ENCODE assay signal across 8 cellular contexts in the genomic region with DNA sequence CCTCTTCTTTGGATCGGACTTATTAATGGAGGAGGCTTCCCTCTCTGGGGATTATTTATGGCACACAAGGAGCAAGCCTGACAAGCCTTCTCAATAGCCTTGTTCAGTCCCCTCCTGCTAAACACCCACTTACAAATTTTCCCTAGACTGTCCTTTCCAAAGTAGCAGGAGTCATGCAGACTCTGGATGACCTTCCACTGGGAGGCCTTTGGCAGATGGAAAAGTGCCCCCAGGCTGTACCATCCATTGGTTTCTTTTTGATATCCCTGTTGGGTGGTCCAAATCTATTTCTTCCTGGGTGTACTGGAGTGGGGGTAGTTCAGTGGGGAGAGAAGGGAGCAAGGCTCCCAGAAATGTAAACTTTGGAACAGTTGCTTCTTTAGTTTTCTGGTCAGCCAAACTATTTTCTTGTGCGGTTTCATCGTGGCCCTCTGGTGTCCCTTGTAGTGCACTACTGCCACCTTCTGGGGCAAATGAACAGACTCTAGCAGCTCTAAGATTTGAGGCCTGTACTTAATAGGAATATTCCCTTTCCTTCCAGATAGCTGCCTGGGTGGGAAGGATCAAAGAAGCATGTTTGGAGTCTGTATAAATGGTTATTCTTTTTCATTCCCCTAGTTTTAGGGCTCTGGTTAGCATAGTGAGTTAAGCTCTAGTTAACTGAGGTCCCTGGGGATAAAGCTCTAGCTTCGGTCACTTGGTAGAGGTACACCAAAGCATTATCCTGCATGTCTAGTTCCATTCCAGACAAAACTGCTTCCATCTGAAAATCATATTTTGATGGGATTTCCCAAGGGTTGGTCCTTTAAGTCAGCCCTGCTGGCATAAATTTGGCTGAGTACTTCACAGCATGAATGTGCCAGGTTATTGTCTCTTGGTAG.
DNase-seq lines count a peak whose midpoint lies in the region; ATAC-seq and TF ChIP-seq lines count a peak whose summit lies in the region.

No MANE protein-coding gene starts in this region.

- H3K79me2 ChIP-seq in trophoblast cell (ENCODE audit: control insufficient read depth, insufficient read depth, low read length, poor library complexity) = no peaks in the 10 kb centered on the region

- no peaks in the 10 kb centered on the region for H3K9me3 ChIP-seq in RWPE2 (ENCODE audit: severe bottlenecking)
- H3K9me3 ChIP-seq in trophoblast cell (ENCODE audit: insufficient read depth, low read depth, low read length) = no peaks in the 10 kb centered on the region

- no peak overlapping the region for H3K4ac ChIP-seq in trophoblast cell (ENCODE audit: low read depth, low read length)

- no CpG with 5 or more reads among the region's 4 CpGs for WGBS in trophoblast cell (ENCODE audit: extremely low coverage, insufficient coverage, insufficient read length)

- H3K79me1 ChIP-seq in trophoblast cell (ENCODE audit: low read length) = peaks cover 2% of the 10 kb centered on the region

- peak; percentile 65 for DNase-seq in activated CD4-positive, alpha-beta T cell treated with anti-CD3 and anti-CD28 coated beads, Interleukin-2, amount 10 ng/mL, durations not matched to agents 24 days and 14 days
- no peak for DNase-seq in activated CD4-positive, alpha-beta T cell treated with anti-CD3 and anti-CD28 coated beads for 1 hour
- DNase-seq in HuH-7.5 (ENCODE audit: low spot score) (peak; percentile 3), RWPE2 (ENCODE audit: low spot score) (no peak), fibroblast of gingiva (ENCODE audit: low read depth) (peak; percentile 72), trophoblast cell (peak; percentile 31 to 67), hepatic stellate cell (ENCODE audit: low spot score) (no peak)

- no peak overlapping the region for H3K23ac ChIP-seq in trophoblast cell (ENCODE audit: low read length)

- H3K4me1 Mint-ChIP-seq in activated CD4-positive, alpha-beta T cell treated with anti-CD3 and anti-CD28 coated beads, Interleukin-2, amount 10 ng/mL, durations not matched to agents 24 days and 14 days = no peaks in the 10 kb centered on the region

- peak overlapping the region; percentile 24 for H4K8ac ChIP-seq in trophoblast cell (ENCODE audit: low read depth, low read length)

- no peak overlapping the region for H3K4me3 ChIP-seq in RWPE2 (ENCODE audit: severe bottlenecking)
- H3K4me3 ChIP-seq in trophoblast cell (ENCODE audit: low read depth, low read length) = no peak overlapping the region

- H3K36me3 Mint-ChIP-seq in activated CD4-positive, alpha-beta T cell treated with anti-CD3 and anti-CD28 coated beads, Interleukin-2, amount 10 ng/mL, durations not matched to agents 24 days and 14 days (ENCODE audit: low read depth) = no peaks in the 10 kb centered on the region

- TF ChIP-seq CTCF in RWPE2 (IDR thresholded peaks at IDR 0.05; ENCODE audit: poor library complexity, severe bottlenecking) = peak; percentile 40

- no peaks in the 10 kb centered on the region for H3K9me3 Mint-ChIP-seq in activated CD4-positive, alpha-beta T cell treated with anti-CD3 and anti-CD28 coated beads, Interleukin-2, amount 10 ng/mL, durations not matched to agents 24 days and 14 days

- H2AFZ ChIP-seq in trophoblast cell (ENCODE audit: insufficient read depth, low read length, poor library complexity) = no peak overlapping the region

- ATAC-seq in GM21528 (IDR thresholded peaks at IDR 0.05; ENCODE audit: low FRiP score, unreplicated experiment) (peak; percentile 79), RWPE2 (ENCODE audit: low read depth) (no peak)

- H3K27ac Mint-ChIP-seq in activated CD4-positive, alpha-beta T cell treated with anti-CD3 and anti-CD28 coated beads, Interleukin-2, amount 10 ng/mL, durations not matched to agents 24 days and 14 days = no peak overlapping the region

- no peak overlapping the region for H3K18ac ChIP-seq in trophoblast cell (ENCODE audit: low read length)

- H4K12ac ChIP-seq in trophoblast cell (ENCODE audit: low read depth, low read length) = no peak overlapping the region

- H3K9ac ChIP-seq in trophoblast cell (ENCODE audit: low read length) = no peak overlapping the region

- no peaks in the 10 kb centered on the region for H3K27me3 Mint-ChIP-seq in activated CD4-positive, alpha-beta T cell treated with anti-CD3 and anti-CD28 coated beads, Interleukin-2, amount 10 ng/mL, durations not matched to agents 24 days and 14 days

- no peaks in the 10 kb centered on the region for H3K36me3 ChIP-seq in RWPE2 (ENCODE audit: low read depth)
- H3K36me3 ChIP-seq in trophoblast cell (ENCODE audit: control insufficient read depth in 1 of 2, insufficient read depth in 2 of 2, low read length in 2 of 2) = no peaks in the 10 kb centered on the region

- H3K4me3 Mint-ChIP-seq in activated CD4-positive, alpha-beta T cell treated with anti-CD3 and anti-CD28 coated beads, Interleukin-2, amount 10 ng/mL, durations not matched to agents 24 days and 14 days = no peak overlapping the region

- H4K91ac ChIP-seq in trophoblast cell (ENCODE audit: low read depth, low read length) = peak overlapping the region; percentile 68

- H2BK120ac ChIP-seq in trophoblast cell (ENCODE audit: insufficient read depth, low read length, poor library complexity) = peak overlapping the region; percentile 28

- intact Hi-C loops in activated CD4-positive, alpha-beta T cell treated with anti-CD3 and anti-CD28 coated beads, Interleukin-2, amount 10 ng/mL, durations not matched to agents 24 days and 14 days (cut with micrococcal nuclease) = loop anchor here (2.0 to 5.0 kb wide), 3 partner anchors 676 to 1976 kb away; no protein-coding TSS in a partner anchor

- H2BK12ac ChIP-seq in trophoblast cell (ENCODE audit: low read length) = peak overlapping the region; percentile 75

- peak overlapping the region; percentile 19 for H3K14ac ChIP-seq in trophoblast cell (ENCODE audit: low read length)

- no peak overlapping the region for H3K4me2 ChIP-seq in trophoblast cell (ENCODE audit: low read length)

- H2BK5ac ChIP-seq in trophoblast cell (ENCODE audit: low read depth, low read length, poor library complexity) = peak overlapping the region; percentile 44

- H2AK5ac ChIP-seq in trophoblast cell (ENCODE audit: low read length) = no peak overlapping the region

- H3K4me1 ChIP-seq in RWPE2 (ENCODE audit: insufficient read depth, poor library complexity, severe bottlenecking) (peaks cover 19% of the 10 kb centered on the region), trophoblast cell (ENCODE audit: control insufficient read depth in 1 of 2, insufficient read depth in 2 of 2, low read length in 2 of 2) (no peaks in the 10 kb centered on the region)

- H3K27ac ChIP-seq in RWPE2 (ENCODE audit: poor library complexity, severe bottlenecking) = peak overlapping the region; percentile 73
- no peak overlapping the region for H3K27ac ChIP-seq in trophoblast cell (ENCODE audit: low read depth, low read length)

- no peaks in the 10 kb centered on the region for H3K27me3 ChIP-seq in RWPE2 (ENCODE audit: insufficient read depth, poor library complexity, severe bottlenecking)
- no peaks in the 10 kb centered on the region for H3K27me3 ChIP-seq in trophoblast cell (ENCODE audit: insufficient read depth, low read length)

Comparison
In these comparisons a context has a peak if more than half of its experiments do, and no peak if none do; other contexts are left out.
1. DNase-seq: peak in activated CD4-positive, alpha-beta T cell treated with anti-CD3 and anti-CD28 coated beads, Interleukin-2, amount 10 ng/mL, durations not matched to agents 24 days and 14 days (single experiment), HuH-7.5 (single experiment), fibroblast of gingiva (single experiment) and trophoblast cell (2 of 2); none in activated CD4-positive, alpha-beta T cell treated with anti-CD3 and anti-CD28 coated beads for 1 hour (single experiment), RWPE2 (single experiment) and hepatic stellate cell (single experiment).